Comparison of ENCODE assay signal across 11 cellular contexts in genomic region chr22:23899042-23899745, GRCh38.
"Had no signal": no experiment of that assay in that cellular context is flagged by ENCODE, and none has a peak within 500 bp of the region (broad histone marks: within the 10 kb centered on the region; RNA-seq: fewer than 3 reads in every experiment).

No MANE protein-coding gene starts in this region.

- DNase-seq: activated CD4-positive, alpha-beta T cell treated with anti-CD3 and anti-CD28 coated beads, Interleukin-2, amount 50 U/mL, for 4 hours; activated naive CD4-positive, alpha-beta T cell treated with anti-CD3 and anti-CD28 coated beads, Interleukin-2, amount 10 ng/mL, durations not matched to agents 7 days and 5 days; body of pancreas; foreskin keratinocyte; immature natural killer cell; retina; stimulated activated CD4-positive, alpha-beta T cell treated with anti-CD3 and anti-CD28 coated beads, Interleukin-4, amount 100 ng/mL, for 4 hours; tibial artery had no signal

- H3K9me3 ChIP-seq: body of pancreas, tibial artery, vagina had no signal

- H3K4me3 ChIP-seq: body of pancreas, skin epidermis, tibial artery, vagina had no signal

- H3K27ac Mint-ChIP-seq: activated naive CD4-positive, alpha-beta T cell treated with anti-CD3 and anti-CD28 coated beads, Interleukin-2, amount 10 ng/mL, durations not matched to agents 7 days and 5 days had no signal

- H3K27me3 Mint-ChIP-seq: activated naive CD4-positive, alpha-beta T cell treated with anti-CD3 and anti-CD28 coated beads, Interleukin-2, amount 10 ng/mL, durations not matched to agents 7 days and 5 days had no signal

- ATAC-seq: activated CD4-positive, CD25-positive, alpha-beta regulatory T cell treated with anti-CD3 and anti-CD28 coated beads, Interleukin-2, amount 50 U/mL, for 24 hours; body of pancreas; foreskin keratinocyte had no signal

- H3K27me3 ChIP-seq: body of pancreas, foreskin keratinocyte, tibial artery, vagina had no signal

- H3K9me3 Mint-ChIP-seq: immature natural killer cell had no signal

- H3K27ac ChIP-seq: foreskin keratinocyte, skin epidermis, tibial artery, vagina had no signal

- H3K4me3 Mint-ChIP-seq: activated naive CD4-positive, alpha-beta T cell treated with anti-CD3 and anti-CD28 coated beads, Interleukin-2, amount 10 ng/mL, durations not matched to agents 7 days and 5 days; immature natural killer cell had no signal
